Comparison of ENCODE assay signal across 18 cellular contexts in genomic region chr2:8198776-8199382, GRCh38.
"Had no signal": no experiment of that assay in that cellular context is flagged by ENCODE, and none has a peak within 500 bp of the region (broad histone marks: within the 10 kb centered on the region; RNA-seq: fewer than 3 reads in every experiment).

No MANE protein-coding gene starts in this region.

- DNase-seq: activated CD4-positive, CD25-positive, alpha-beta regulatory T cell treated with anti-CD3 and anti-CD28 coated beads, Interleukin-2, amount 50 U/mL, for 72 hours; activated naive CD4-positive, alpha-beta T cell treated with Interleukin-2 at 50 U/mL for 16 hours; activated T-cell treated with anti-CD3 and anti-CD28 coated beads for 4 hours; aorta; cerebellar nuclear complex; dermis blood vessel endothelial cell; effector memory CD8-positive, alpha-beta T cell; foreskin keratinocyte; head of caudate nucleus; left cardiac atrium; lower lobe of right lung; retina; stimulated activated CD4-positive, alpha-beta T cell treated with anti-CD3 and anti-CD28 coated beads, Interleukin-15, amount 100 ng/mL, for 24 hours; stimulated activated CD4-positive, alpha-beta T cell treated with anti-CD3 and anti-CD28 coated beads, Interleukin-4, amount 100 ng/mL, for 1 hour; stimulated activated naive CD4-positive, alpha-beta T cell; T-helper 2 cell; tibial artery had no signal

- H3K4me1 ChIP-seq: breast epithelium, foreskin keratinocyte, lower lobe of right lung, tibial artery had no signal

- H3K27me3 ChIP-seq: breast epithelium, foreskin keratinocyte, tibial artery had no signal

- H3K4me3 ChIP-seq: breast epithelium, lower lobe of right lung, tibial artery had no signal

- H3K4me3 Mint-ChIP-seq: effector memory CD8-positive, alpha-beta T cell had no signal

- H3K27me3 Mint-ChIP-seq: effector memory CD8-positive, alpha-beta T cell had no signal

- ATAC-seq: effector memory CD8-positive, alpha-beta T cell; foreskin keratinocyte; left cardiac atrium; lower lobe of right lung had no signal

- H3K9me3 ChIP-seq: breast epithelium, lower lobe of right lung, tibial artery had no signal

- H3K36me3 ChIP-seq: breast epithelium, lower lobe of right lung, tibial artery had no signal

- H3K27ac ChIP-seq: breast epithelium, foreskin keratinocyte, lower lobe of right lung, tibial artery had no signal
